In the genomic region with DNA sequence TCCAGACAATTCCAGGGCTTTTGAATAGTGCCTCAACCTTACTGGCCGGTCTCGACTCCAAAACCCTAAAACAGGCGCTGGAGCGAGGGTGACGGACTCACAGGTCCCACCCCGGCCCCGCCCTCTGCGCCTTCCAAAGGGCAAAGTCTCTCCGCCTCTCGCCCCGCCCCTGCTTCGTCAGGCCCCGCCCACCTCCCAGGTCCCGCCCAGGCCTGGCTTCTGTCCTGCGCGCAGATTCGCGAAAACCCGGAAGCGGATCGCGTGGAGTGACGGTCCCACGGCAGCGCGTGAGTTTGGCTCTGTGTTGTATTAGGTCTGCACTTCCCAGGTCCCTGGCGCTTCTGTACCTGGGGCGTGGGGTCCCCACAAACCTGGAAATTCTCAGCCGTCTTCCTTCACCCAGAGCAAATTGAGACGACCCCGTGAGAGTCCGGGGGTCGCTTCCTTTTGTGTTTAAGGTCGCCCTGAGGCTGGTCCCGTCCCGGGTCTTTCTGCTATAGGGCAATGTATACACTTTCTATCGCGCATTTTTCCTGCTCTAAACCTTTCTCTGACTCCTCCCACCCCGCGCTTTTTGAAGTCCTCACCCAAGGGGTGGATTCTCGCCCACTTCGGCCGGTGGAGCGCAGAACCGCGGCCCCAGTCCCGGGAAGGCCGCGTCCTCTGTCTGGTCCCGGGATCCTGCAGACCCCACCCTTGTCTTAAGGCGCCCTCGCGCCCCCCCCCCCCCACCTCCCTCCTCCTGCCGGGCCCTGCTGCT, we compare ENCODE assay signal across 8 cellular contexts.
DNase-seq lines count a peak whose midpoint lies in the region; ATAC-seq, FAIRE-seq and TF ChIP-seq lines count a peak whose summit lies in the region.

A gene (plus strand): TSS at position 231 of the 760 bp plus-strand sequence. CDS start 16,090 bp downstream, outside the sequence.

- in situ Hi-C loops in ACHN (cut with HindIII; ENCODE audit: low pct_ligation_motif_present, low pct_unique_long_range_greater_than_20kb, low sequenced_read_pairs) = no loop called here

- TF ChIP-seq CTCF in DND-41 (IDR thresholded peaks at IDR 0.05; ENCODE audit: borderline replicate concordance, extremely low read depth, low read length, poor library complexity, severe bottlenecking) = no peak
- TF ChIP-seq CTCF in retinal pigment epithelial cell (conservative IDR thresholded peaks at IDR 0.05; ENCODE audit: low read depth, low read length) = no peak

- peak within 1 kb of the TSS; percentile 72 for H3K9ac ChIP-seq in DND-41 (ENCODE audit: low read depth, low read length)

- H3K4me1 ChIP-seq in DND-41 (ENCODE audit: insufficient read depth, low read length) = peaks cover 37% of the 10 kb centered on the region

- no peaks in the 10 kb centered on the region for H3K9me3 ChIP-seq in DND-41 (ENCODE audit: insufficient read depth, low read length, severe bottlenecking)

- peaks cover 43% of the 10 kb centered on the region for H3K79me2 ChIP-seq in DND-41 (ENCODE audit: insufficient read depth, low read length)

- peak within 1 kb of the TSS; percentile 76 for H3K4me2 ChIP-seq in DND-41 (ENCODE audit: insufficient read depth, low read length)

- H3K27me3 ChIP-seq in DND-41 (ENCODE audit: insufficient read depth, low read length, poor library complexity) = no peaks in the 10 kb centered on the region

- peak; percentile 83 for TF ChIP-seq POLR2A in H54 (IDR thresholded peaks at IDR 0.05; ENCODE audit: low read depth, low read length)

- peak within 1 kb of the TSS; percentile 82 for H3K27ac ChIP-seq in DND-41 (ENCODE audit: low read length)

- H2AFZ ChIP-seq in DND-41 (ENCODE audit: low read depth, low read length) = peak within 1 kb of the TSS; percentile 90

- peak within 1 kb of the TSS; percentile 60 to 74; a peak in 3 of 4 replicates for H3K4me3 ChIP-seq in DND-41 (ENCODE audit: low read depth in 1 of 2, low read length in 2 of 2)
- H3K4me3 ChIP-seq in retinal pigment epithelial cell (ENCODE audit: low read length) = peak within 1 kb of the TSS; percentile 81

- peak; percentile 93 for ATAC-seq in DND-41 (ENCODE audit: insufficient read depth, low read depth)

- no peak for FAIRE-seq in H54 (lab: Jason Lieb, UNC)

- no peaks in the 10 kb centered on the region for H4K20me1 ChIP-seq in DND-41 (ENCODE audit: insufficient read depth, low read length)

- peaks cover 4% of the 10 kb centered on the region; the same call in 1 of the 2 replicates for H3K36me3 ChIP-seq in DND-41 (ENCODE audit: insufficient read depth, low read length)

- DNase-seq in DND-41 (peak; percentile 95), H54 (ENCODE audit: insufficient read length, low spot score) (peak; percentile 87), NCI-H1417 (lab: John Stamatoyannopoulos, UW) (peak; percentile 77 to 89 (median 84)), T-helper 9 cell (peak; percentile 99), astrocyte of the hippocampus (ENCODE audit: low read depth, low spot score) (peak; percentile 95), hypothalamus (lab: John Stamatoyannopoulos, UW) (peak; percentile 2 to 99 (median 87)), retinal pigment epithelial cell (ENCODE audit: low read depth) (peak; percentile 32), ACHN (no peak)
